Comparison of ENCODE assay signal across 1 cellular context in genomic region chr3:48466386-48467109, GRCh38.
TF ChIP-seq lines count a peak whose summit lies in the region.

No MANE protein-coding gene starts in this region.

TF ChIP-seq in HCT116, 20 proteins besides CTCF, POLR2A, EP300 and RAD21:
- TF ChIP-seq ZFX (IDR thresholded peaks at IDR 0.05) (0 out of 2 replicates have a peak, but pooled peaks have one; percentile 5), TCF7L2 (IDR thresholded peaks at IDR 0.05; ENCODE audit: borderline replicate concordance, extremely low read depth, insufficient read depth, insufficient read length) (no peak), POLR2AphosphoS5 (IDR thresholded peaks at IDR 0.05; ENCODE audit: low read depth, low read length) (peak; percentile 1; the same call in 1 of the 2 replicates), ELF1 (IDR thresholded peaks at IDR 0.05; ENCODE audit: borderline replicate concordance, low read depth) (no peak), SP1 (IDR thresholded peaks at IDR 0.05; ENCODE audit: low read depth) (no peak)
TF ChIP-seq in HCT116: peak in this region for 2.
